In the genomic region with DNA sequence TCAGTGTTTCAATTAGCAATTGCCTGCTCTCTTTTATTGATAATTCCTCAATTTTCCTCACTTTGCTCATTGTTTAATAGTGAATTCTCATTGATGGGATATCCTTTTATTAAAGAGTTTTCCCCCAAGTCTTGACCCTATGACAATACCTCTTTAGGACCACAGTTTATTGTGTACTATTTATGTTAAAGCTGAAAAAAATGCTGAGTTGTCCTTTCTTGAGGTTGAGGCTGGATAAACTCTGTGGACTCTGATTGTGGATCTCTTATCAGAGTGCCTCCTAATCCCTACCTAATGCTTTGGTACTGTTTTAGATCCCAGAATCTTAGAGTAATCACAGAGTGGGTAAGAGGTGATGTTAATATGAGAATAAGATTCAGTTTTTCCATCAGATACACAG, we compare ENCODE assay signal across 33 cellular contexts.
"Had no signal": no experiment of that assay in that cellular context is flagged by ENCODE, and none has a peak within 500 bp of the region (broad histone marks: within the 10 kb centered on the region; RNA-seq: fewer than 3 reads in every experiment).

No MANE protein-coding gene starts in this region.

- FAIRE-seq: astrocyte, TTC549 had no signal

- ATAC-seq: activated CD8-positive, alpha-beta T cell treated with anti-CD3 and anti-CD28 coated beads for 36 hours; activated naive CD4-positive, alpha-beta T cell treated with anti-CD3 and anti-CD28 coated beads, Interleukin-2, amount 50 U/mL, for 72 hours; activated T-cell treated with anti-CD3 and anti-CD28 coated beads, Interleukin-2, amount 50 U/mL, for 4 hours; activated T-cell treated with anti-CD3 and anti-CD28 coated beads, Interleukin-2, amount 50 U/mL, for 72 hours; activated T-helper 17 cell treated with anti-CD3 and anti-CD28 coated beads, Interleukin-2, amount 50 U/mL, for 72 hours; body of pancreas had no signal

- DNase-seq: activated B cell treated with CpG ODN at 0.5 μM for 24 hours; activated CD4-positive, alpha-beta memory T cell treated with anti-CD3 and anti-CD28 coated beads for 36 hours; activated CD4-positive, alpha-beta T cell treated with anti-CD3 and anti-CD28 coated beads for 4 hours; activated CD4-positive, alpha-beta T cell treated with anti-CD3 and anti-CD28 coated beads, Interleukin-2, amount 10 ng/mL, durations not matched to agents 24 days and 14 days; activated CD4-positive, alpha-beta T cell treated with anti-CD3 and anti-CD28 coated beads, Interleukin-2, amount 50 U/mL, for 1 hour; activated CD4-positive, alpha-beta T cell treated with anti-CD3 and anti-CD28 coated beads, Interleukin-2, amount 50 U/mL, for 4 hours; activated CD4-positive, CD25-positive, alpha-beta regulatory T cell treated with anti-CD3 and anti-CD28 coated beads, Interleukin-2, amount 50 U/mL, for 72 hours; activated CD8-positive, alpha-beta memory T cell treated with anti-CD3 and anti-CD28 coated beads, Interleukin-2, amount 50 U/mL, for 4 hours; activated CD8-positive, alpha-beta T cell treated with anti-CD3 and anti-CD28 coated beads for 36 hours; activated effector memory CD4-positive, alpha-beta T cell treated with anti-CD3 and anti-CD28 coated beads, Interleukin-2, amount 50 U/mL, for 16 hours; activated gamma-delta T cell treated with Interleukin-2 at 50 U/mL for 16 hours; activated naive CD4-positive, alpha-beta T cell; activated naive CD4-positive, alpha-beta T cell treated with anti-CD3 and anti-CD28 coated beads for 36 hours; activated naive CD4-positive, alpha-beta T cell treated with anti-CD3 and anti-CD28 coated beads, Interleukin-2, amount 50 U/mL, for 16 hours; activated naive CD8-positive, alpha-beta T cell treated with anti-CD3 and anti-CD28 coated beads for 36 hours; activated T-cell treated with anti-CD3 and anti-CD28 coated beads for 4 hours; activated T-cell treated with anti-CD3 and anti-CD28 coated beads, Interleukin-2, amount 50 U/mL, for 1 hour; activated T-cell treated with anti-CD3 and anti-CD28 coated beads, Interleukin-2, amount 50 U/mL, for 4 hours; activated T-cell treated with anti-CD3 and anti-CD28 coated beads, Interleukin-2, amount 50 U/mL, for 72 hours; adrenal gland; amniotic stem cell; aorta; body of pancreas; brain microvascular endothelial cell; central memory CD4-positive, alpha-beta T cell; T-helper 2 cell; T-helper 9 cell had no signal

- H3K4me3 ChIP-seq: adrenal gland, body of pancreas, breast epithelium had no signal

- H3K4me1 ChIP-seq: body of pancreas, breast epithelium had no signal

- H3K27ac ChIP-seq: adrenal gland, body of pancreas, brain microvascular endothelial cell, breast epithelium, VCaP had no signal

- H3K9me3 ChIP-seq: adrenal gland, body of pancreas, breast epithelium had no signal

- H3K27me3 ChIP-seq: adrenal gland, body of pancreas, brain microvascular endothelial cell, breast epithelium had no signal

- H3K36me3 ChIP-seq: adrenal gland, brain microvascular endothelial cell, breast epithelium had no signal
